In genomic region chr14:66623838-66624237, GRCh38 we compare ENCODE assay signal across 14 cellular contexts.
DNase-seq lines count a peak whose midpoint lies in the region; ATAC-seq, FAIRE-seq and TF ChIP-seq lines count a peak whose summit lies in the region.
"Had no signal": no experiment of that assay in that cellular context is flagged by ENCODE, and none has a peak within 500 bp of the region (broad histone marks: within the 10 kb centered on the region; RNA-seq: fewer than 3 reads in every experiment).

No MANE protein-coding gene starts in this region.

- TF ChIP-seq CTCF in A549 (IDR thresholded peaks at IDR 0.05) (no peak), GM23338 (conservative IDR thresholded peaks at IDR 0.05; ENCODE audit: low read depth in 2 of 2) (no peak), nephron progenitor cell (IDR thresholded peaks at IDR 0.05) (no peak)

- no peak overlapping the region for H3K4me3 ChIP-seq in A549
- H3K4me3 ChIP-seq in GM23338 = no peak overlapping the region
- no peak overlapping the region for H3K4me3 ChIP-seq in adipocyte (ENCODE audit: low read length)
- H3K4me3 ChIP-seq: GM23248, HAP-1, MG63, PC-9 had no signal

- peaks cover 27% of the 10 kb centered on the region for H3K36me3 Mint-ChIP-seq in GM23338 (ENCODE audit: low read depth)
- H3K36me3 Mint-ChIP-seq in nephron progenitor cell (ENCODE audit: low read depth) = peaks cover 26% of the 10 kb centered on the region

- 78% methylated on average over 4 of the region's 4 CpGs for WGBS in A549 (ENCODE audit: missing lambda C conversion rate)

- peaks cover 24% of the 10 kb centered on the region for H3K9me3 Mint-ChIP-seq in GM23338
- H3K9me3 Mint-ChIP-seq in nephron progenitor cell = peaks cover 29% of the 10 kb centered on the region

- POLR2A ChIA-PET in A549 (lab: Yijun Ruan, JAX) = no interaction called here

- FAIRE-seq in A549 (lab: Jason Lieb, UNC) = no peak

- H3K27ac Mint-ChIP-seq in GM23338 = no peak overlapping the region
- peak overlapping the region; percentile 45 for H3K27ac Mint-ChIP-seq in nephron progenitor cell

- H3K9me2 ChIP-seq in GM23338 (ENCODE audit: insufficient read depth) = no peaks in the 10 kb centered on the region

- no peak for TF ChIP-seq EP300 in A549 (IDR thresholded peaks at IDR 0.05)

- H3K4me1 Mint-ChIP-seq in GM23338 = peaks cover 5% of the 10 kb centered on the region; the same call in 1 of the 3 replicates
- no peaks in the 10 kb centered on the region for H3K4me1 Mint-ChIP-seq in nephron progenitor cell

- H3K4me3 Mint-ChIP-seq in GM23338 = no peak overlapping the region; the same call in 2 of the 3 replicates
- no peak overlapping the region for H3K4me3 Mint-ChIP-seq in nephron progenitor cell
- H3K4me3 Mint-ChIP-seq: CD8-positive, alpha-beta memory T cell had no signal

- peaks cover 33% of the 10 kb centered on the region for H3K79me2 ChIP-seq in GM23338 (replicated peaks; ENCODE audit: insufficient read depth)

- DNase-seq in A549 (ENCODE audit: low read depth in 1 of 2, low spot score in 1 of 2) (no peak), GM23338 (ENCODE audit: low spot score) (no peak), adipocyte (ENCODE audit: low read depth) (no peak), nephron progenitor cell (no peak), NCI-H2171 treated with DMSO at 0.1 percent for 48 hours (lab: John Stamatoyannopoulos, UW) (no peak)
- DNase-seq: CD8-positive, alpha-beta memory T cell; NCI-H187 treated with DMSO at 0.1 percent for 48 hours; NCI-H2107 had no signal

- no peak overlapping the region for H2AFZ ChIP-seq in GM23338
- H2AFZ ChIP-seq: GM23248, PC-9 had no signal

- H3K9me3 ChIP-seq in A549 (peaks cover 8% of the 10 kb centered on the region; the same call in 2 of the 3 replicates), adipocyte (ENCODE audit: control insufficient read depth, low read length) (no peaks in the 10 kb centered on the region)
- H3K9me3 ChIP-seq: HAP-1, MG63 had no signal

- CTCF ChIA-PET in A549 (lab: Yijun Ruan, JAX) = interaction anchor here (0.9 to 2.4 kb wide), 25 partner anchors 8 to 662 kb away, joined by 3 to 7 read pairs (median 4); no protein-coding TSS in a partner anchor

- no peaks in the 10 kb centered on the region for H3F3A ChIP-seq in GM23338 (replicated peaks; ENCODE audit: low read depth)

- H3K27ac ChIP-seq in A549 (no peak overlapping the region), GM23338 (ENCODE audit: low read depth) (no peak overlapping the region)
- H3K27ac ChIP-seq: GM23248, PC-9 had no signal

- no peaks in the 10 kb centered on the region for H4K20me1 ChIP-seq in GM23338 (replicated peaks; ENCODE audit: insufficient read depth)

- H3K9ac ChIP-seq in adipocyte (ENCODE audit: low read length) = peak overlapping the region; percentile 16
- H3K9ac ChIP-seq: GM23248 had no signal

- no peak for TF ChIP-seq POLR2A in A549 (IDR thresholded peaks at IDR 0.05; ENCODE audit: low read length)

- peak; percentile 56 to 57; a peak in 4 of 6 replicates for ATAC-seq in A549
- ATAC-seq in GM23338 = peak; percentile 27; the same call in 1 of the 3 replicates
- no peak for ATAC-seq in GM21367 (IDR thresholded peaks at IDR 0.05; ENCODE audit: unreplicated experiment)
- ATAC-seq in HG02610 (IDR thresholded peaks at IDR 0.05; ENCODE audit: unreplicated experiment) = no peak

- no peak overlapping the region for H3K4me2 ChIP-seq in A549
- no peak overlapping the region for H3K4me2 ChIP-seq in GM23338
- H3K4me2 ChIP-seq: PC-9 had no signal

- H3K27me3 Mint-ChIP-seq in GM23338 (ENCODE audit: insufficient read depth, low read depth, poor library complexity) = peaks cover 2% of the 10 kb centered on the region
- H3K27me3 Mint-ChIP-seq in nephron progenitor cell (ENCODE audit: low read depth, poor library complexity) = no peaks in the 10 kb centered on the region
- H3K27me3 Mint-ChIP-seq: CD8-positive, alpha-beta memory T cell had no signal

- H3K4me1 ChIP-seq in A549 (no peaks in the 10 kb centered on the region), GM23338 (ENCODE audit: insufficient read depth) (no peaks in the 10 kb centered on the region), adipocyte (ENCODE audit: control insufficient read depth, insufficient read depth, low read length) (peaks cover 24% of the 10 kb centered on the region)

- TF ChIP-seq RAD21 in A549 (conservative IDR thresholded peaks at IDR 0.05 in 1 of 2, IDR thresholded peaks at IDR 0.05 in 1 of 2) = no peak

- no peaks in the 10 kb centered on the region for H3K27me3 ChIP-seq in GM23338 (ENCODE audit: insufficient read depth)
- H3K27me3 ChIP-seq in adipocyte (replicated peaks; ENCODE audit: control insufficient read depth, insufficient read depth, low read length) = no peaks in the 10 kb centered on the region
- H3K27me3 ChIP-seq: MG63 had no signal

- no peaks in the 10 kb centered on the region for H3K36me3 ChIP-seq in GM23338 (ENCODE audit: insufficient read depth)
- H3K36me3 ChIP-seq in adipocyte (ENCODE audit: control insufficient read depth, insufficient read depth, low read length, severe bottlenecking) = no peaks in the 10 kb centered on the region
- H3K36me3 ChIP-seq: HAP-1, MG63 had no signal

TF ChIP-seq in A549, 52 proteins besides CTCF, POLR2A, EP300 and RAD21 (continues in another document):
- TF ChIP-seq EHMT2 (IDR thresholded peaks at IDR 0.05; ENCODE audit: low read depth) = no peak
- no peak for TF ChIP-seq JUNB (IDR thresholded peaks at IDR 0.05)
- no peak for TF ChIP-seq ZFP36 (IDR thresholded peaks at IDR 0.05; ENCODE audit: borderline replicate concordance, partially characterized antibody)
- no peak for TF ChIP-seq PHF8 (IDR thresholded peaks at IDR 0.05; ENCODE audit: borderline replicate concordance, low read depth)
- TF ChIP-seq BCL3 (IDR thresholded peaks at IDR 0.05) = no peak
- TF ChIP-seq RCOR1 (IDR thresholded peaks at IDR 0.05; ENCODE audit: low read depth, low read length) = no peak
- no peak for TF ChIP-seq ELK1 (IDR thresholded peaks at IDR 0.05; ENCODE audit: low read depth, low read length)
- no peak for TF ChIP-seq NFE2L2 (conservative IDR thresholded peaks at IDR 0.05; ENCODE audit: low read length)

TF ChIP-seq in GM23338, 12 proteins besides CTCF, POLR2A, EP300 and RAD21:
- no peak for TF ChIP-seq NANOG (IDR thresholded peaks at IDR 0.05; ENCODE audit: borderline replicate concordance)
- no peak for TF ChIP-seq ZNF462 (CRISPR knock-in tag; IDR thresholded peaks at IDR 0.05)
- TF ChIP-seq ZNF331 (CRISPR knock-in tag; IDR thresholded peaks at IDR 0.05; ENCODE audit: low read depth) = no peak
- no peak for TF ChIP-seq EZH2phosphoT487 (IDR thresholded peaks at IDR 0.05; ENCODE audit: unreplicated experiment)

Comparison
In these comparisons a context has a peak if more than half of its experiments do, and no peak if none do; other contexts are left out.
1. ATAC-seq: peak in A549 (2 of 2) and GM23338 (single experiment); none in GM21367 (single experiment) and HG02610 (single experiment).